27 cellular contexts compared by ENCODE assay signal in the genomic region with DNA sequence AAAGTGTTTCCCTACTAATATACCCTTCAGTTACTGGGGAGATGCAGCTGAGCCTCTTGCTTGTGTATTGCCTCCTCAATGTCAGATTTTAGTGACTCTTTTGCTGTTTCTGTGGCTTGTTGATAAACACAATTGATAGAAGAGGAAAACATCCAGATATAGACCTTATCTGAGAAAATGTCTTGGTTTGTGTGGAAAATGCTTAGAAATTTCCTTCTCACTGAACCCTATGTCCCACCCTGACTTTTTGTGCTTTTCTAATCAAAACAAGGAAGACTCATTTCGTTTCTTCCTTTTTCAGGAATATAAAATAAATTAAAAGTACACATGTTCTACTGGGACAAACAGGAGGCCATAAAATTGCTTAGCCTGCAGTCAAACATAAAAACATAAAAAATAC.
"Had no signal": no experiment of that assay in that cellular context is flagged by ENCODE, and none has a peak within 500 bp of the region (broad histone marks: within the 10 kb centered on the region; RNA-seq: fewer than 3 reads in every experiment).

No MANE protein-coding gene starts in this region.

- H3K4me2 ChIP-seq: KMS-11 had no signal

- H3K4me1 ChIP-seq: ascending aorta had no signal

- H3K27me3 ChIP-seq: ascending aorta, SJCRH30 had no signal

- H3K4me3 Mint-ChIP-seq: activated CD4-positive, alpha-beta memory T cell treated with anti-CD3 and anti-CD28 coated beads, Interleukin-2, amount 10 ng/mL, durations not matched to agents 7 days and 5 days; activated CD8-positive, alpha-beta memory T cell treated with anti-CD3 and anti-CD28 coated beads, Interleukin-2, amount 10 ng/mL, durations not matched to agents 7 days and 5 days; activated naive CD8-positive, alpha-beta T cell treated with anti-CD3 and anti-CD28 coated beads for 36 hours had no signal

- H3K36me3 Mint-ChIP-seq: activated CD8-positive, alpha-beta memory T cell treated with anti-CD3 and anti-CD28 coated beads, Interleukin-2, amount 10 ng/mL, durations not matched to agents 7 days and 5 days; activated naive CD8-positive, alpha-beta T cell treated with anti-CD3 and anti-CD28 coated beads for 36 hours had no signal

- DNase-seq: activated CD4-positive, alpha-beta memory T cell treated with anti-CD3 and anti-CD28 coated beads, Interleukin-2, amount 10 ng/mL, durations not matched to agents 7 days and 5 days; activated CD4-positive, alpha-beta T cell treated with anti-CD3 and anti-CD28 coated beads for 1 hour; activated CD4-positive, alpha-beta T cell treated with anti-CD3 and anti-CD28 coated beads for 48 hours; activated CD4-positive, CD25-positive, alpha-beta regulatory T cell; activated CD8-positive, alpha-beta memory T cell treated with anti-CD3 and anti-CD28 coated beads for 24 hours; activated CD8-positive, alpha-beta memory T cell treated with anti-CD3 and anti-CD28 coated beads, Interleukin-2, amount 10 ng/mL, durations not matched to agents 7 days and 5 days; activated CD8-positive, alpha-beta memory T cell treated with anti-CD3 and anti-CD28 coated beads, Interleukin-2, amount 50 U/mL, for 48 hours; activated effector memory CD4-positive, alpha-beta T cell treated with anti-CD3 and anti-CD28 coated beads, Interleukin-2, amount 50 U/mL, for 16 hours; activated naive CD4-positive, alpha-beta T cell; activated naive CD4-positive, alpha-beta T cell treated with anti-CD3 and anti-CD28 coated beads, Interleukin-2, amount 50 U/mL, for 16 hours; activated naive CD8-positive, alpha-beta T cell treated with anti-CD3 and anti-CD28 coated beads for 36 hours; activated T-cell treated with anti-CD3 and anti-CD28 coated beads, Interleukin-2, amount 50 U/mL, for 48 hours; amygdala; NCI-H1105; NCI-H1417 treated with DMSO at 0.1 percent for 48 hours; NCI-H1694; NCI-H1930; NCI-H345; NCI-H524 treated with DMSO at 0.1 percent for 48 hours; SHP77; SJCRH30; T1000; WERI-Rb-1 had no signal

- H3K27ac ChIP-seq: ascending aorta, KMS-11, SJCRH30, SK-N-MC, WERI-Rb-1 had no signal

- H3K27ac Mint-ChIP-seq: activated CD4-positive, alpha-beta memory T cell treated with anti-CD3 and anti-CD28 coated beads, Interleukin-2, amount 10 ng/mL, durations not matched to agents 7 days and 5 days; activated CD8-positive, alpha-beta memory T cell treated with anti-CD3 and anti-CD28 coated beads, Interleukin-2, amount 10 ng/mL, durations not matched to agents 7 days and 5 days; activated naive CD8-positive, alpha-beta T cell treated with anti-CD3 and anti-CD28 coated beads for 36 hours had no signal

- H3K27me3 Mint-ChIP-seq: activated CD4-positive, alpha-beta memory T cell treated with anti-CD3 and anti-CD28 coated beads, Interleukin-2, amount 10 ng/mL, durations not matched to agents 7 days and 5 days had no signal

- H3K4me1 Mint-ChIP-seq: activated CD4-positive, alpha-beta memory T cell treated with anti-CD3 and anti-CD28 coated beads, Interleukin-2, amount 10 ng/mL, durations not matched to agents 7 days and 5 days; activated CD8-positive, alpha-beta memory T cell treated with anti-CD3 and anti-CD28 coated beads, Interleukin-2, amount 10 ng/mL, durations not matched to agents 7 days and 5 days; activated naive CD8-positive, alpha-beta T cell treated with anti-CD3 and anti-CD28 coated beads for 36 hours had no signal

- ATAC-seq: activated CD8-positive, alpha-beta memory T cell treated with anti-CD3 and anti-CD28 coated beads, Interleukin-2, amount 10 ng/mL, durations not matched to agents 7 days and 5 days; Panc1 had no signal

- H3K9me3 ChIP-seq: ascending aorta, SJCRH30 had no signal

- H3K36me3 ChIP-seq: ascending aorta, SJCRH30, WERI-Rb-1 had no signal

- H3K9me3 Mint-ChIP-seq: activated CD4-positive, alpha-beta memory T cell treated with anti-CD3 and anti-CD28 coated beads, Interleukin-2, amount 10 ng/mL, durations not matched to agents 7 days and 5 days; activated naive CD8-positive, alpha-beta T cell treated with anti-CD3 and anti-CD28 coated beads for 36 hours had no signal

- H3K9ac ChIP-seq: KMS-11 had no signal

- H3K4me3 ChIP-seq: ascending aorta, SJCRH30, SK-N-MC had no signal
